In the genomic region with DNA sequence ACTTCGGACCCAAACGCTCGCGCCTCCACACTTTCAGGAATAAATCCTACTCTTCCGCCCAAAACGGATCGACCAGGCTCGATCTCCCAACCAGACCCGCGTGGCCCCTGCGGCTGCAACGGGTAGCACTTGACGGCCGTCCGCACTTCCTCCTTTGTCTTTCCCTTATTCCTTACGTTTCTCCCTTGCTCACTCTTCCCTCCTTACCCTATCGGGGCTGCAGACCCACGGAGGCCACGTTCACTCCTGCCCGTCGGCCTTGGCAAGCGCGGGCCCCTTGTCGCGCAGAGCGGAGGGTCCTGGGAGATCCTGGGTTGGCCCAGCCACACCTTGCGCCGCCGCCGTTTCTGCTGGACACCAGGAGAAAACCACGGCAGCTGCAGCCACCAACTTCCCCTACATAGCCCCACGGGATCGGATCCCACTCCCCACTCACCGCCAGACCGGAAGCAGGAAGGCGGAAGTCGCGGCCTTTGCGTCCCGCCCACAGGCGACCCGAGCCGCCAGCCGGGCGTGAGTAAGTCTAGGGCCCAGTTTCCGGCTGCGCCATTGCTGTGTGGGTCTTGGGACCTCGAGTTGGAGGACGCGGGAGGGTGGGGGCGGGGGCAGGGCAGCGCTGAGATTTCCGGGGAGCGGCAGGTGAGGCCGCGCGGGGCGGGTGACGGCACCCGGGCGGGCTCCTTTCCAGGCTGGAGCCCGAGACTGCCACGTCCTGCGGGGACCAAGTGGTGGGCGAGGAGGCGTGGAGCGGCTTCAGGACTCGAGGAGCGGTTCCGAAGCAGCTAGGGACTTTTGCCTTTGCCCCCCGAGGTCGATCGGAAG, we compare ENCODE assay signal across 1 cellular context.
TF ChIP-seq lines count a peak whose summit lies in the region.

A gene with protein sequence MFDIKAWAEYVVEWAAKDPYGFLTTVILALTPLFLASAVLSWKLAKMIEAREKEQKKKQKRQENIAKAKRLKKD (minus strand): TSS at position 459 of the 822 bp plus-strand sequence. CDS start 2,297 bp downstream, outside the sequence.

TF ChIP-seq in HepG2, 621 proteins besides CTCF, POLR2A, EP300 and RAD21 (continued from another document and continues in another):
- TF ChIP-seq, protein P1, sequence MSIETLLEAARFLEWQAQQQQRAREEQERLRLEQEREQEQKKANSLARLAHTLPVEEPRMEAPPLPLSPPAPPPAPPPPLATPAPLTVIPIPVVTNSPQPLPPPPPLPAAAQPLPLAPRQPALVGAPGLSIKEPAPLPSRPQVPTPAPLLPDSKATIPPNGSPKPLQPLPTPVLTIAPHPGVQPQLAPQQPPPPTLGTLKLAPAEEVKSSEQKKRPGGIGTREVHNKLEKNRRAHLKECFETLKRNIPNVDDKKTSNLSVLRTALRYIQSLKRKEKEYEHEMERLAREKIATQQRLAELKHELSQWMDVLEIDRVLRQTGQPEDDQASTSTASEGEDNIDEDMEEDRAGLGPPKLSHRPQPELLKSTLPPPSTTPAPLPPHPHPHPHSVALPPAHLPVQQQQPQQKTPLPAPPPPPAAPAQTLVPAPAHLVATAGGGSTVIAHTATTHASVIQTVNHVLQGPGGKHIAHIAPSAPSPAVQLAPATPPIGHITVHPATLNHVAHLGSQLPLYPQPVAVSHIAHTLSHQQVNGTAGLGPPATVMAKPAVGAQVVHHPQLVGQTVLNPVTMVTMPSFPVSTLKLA (IDR thresholded peaks at IDR 0.05) = no peak
- TF ChIP-seq CREB1 (IDR thresholded peaks at IDR 0.05) (peak; percentile 49; the same call in 1 of the 2 replicates), CREB1 (CRISPR knock-in tag; IDR thresholded peaks at IDR 0.05) (peak; percentile 64), SIX1 (CRISPR knock-in tag; IDR thresholded peaks at IDR 0.05; ENCODE audit: borderline replicate concordance) (no peak), ZNF547 (CRISPR knock-in tag; IDR thresholded peaks at IDR 0.05) (no peak), ZFAT (CRISPR knock-in tag; conservative IDR thresholded peaks at IDR 0.05) (no peak), ZNF431 (CRISPR knock-in tag; IDR thresholded peaks at IDR 0.05; ENCODE audit: borderline replicate concordance, low read depth) (no peak; the same call in 1 of the 2 replicates), ZNF790 (CRISPR knock-in tag; IDR thresholded peaks at IDR 0.05; ENCODE audit: borderline replicate concordance) (no peak; the same call in 1 of the 2 replicates), ZKSCAN8 (CRISPR knock-in tag; IDR thresholded peaks at IDR 0.05; ENCODE audit: borderline replicate concordance) (no peak), PHF5A (CRISPR knock-in tag; IDR thresholded peaks at IDR 0.05; ENCODE audit: low read depth, unreplicated experiment) (no peak), MATR3 (CRISPR knock-in tag; IDR thresholded peaks at IDR 0.05) (no peak), MZF1 (CRISPR knock-in tag; IDR thresholded peaks at IDR 0.05; ENCODE audit: borderline replicate concordance) (peak; percentile 61; the same call in 1 of the 2 replicates), PBX2 (CRISPR knock-in tag; IDR thresholded peaks at IDR 0.05) (no peak), ZNF460 (CRISPR knock-in tag; IDR thresholded peaks at IDR 0.05; ENCODE audit: borderline replicate concordance) (no peak), ZNF24 (IDR thresholded peaks at IDR 0.05) (no peak), ZNF580 (CRISPR knock-in tag; IDR thresholded peaks at IDR 0.05; ENCODE audit: borderline replicate concordance, low read depth) (peak; percentile 25; the same call in 1 of the 2 replicates), MEIS2 (CRISPR knock-in tag; IDR thresholded peaks at IDR 0.05) (no peak), ZNF747 (CRISPR knock-in tag; IDR thresholded peaks at IDR 0.05; ENCODE audit: borderline replicate concordance) (no peak), FOXK1 (CRISPR knock-in tag; IDR thresholded peaks at IDR 0.05; ENCODE audit: borderline replicate concordance, low read depth) (peak; percentile 46; the same call in 1 of the 2 replicates), ZNF362 (CRISPR knock-in tag; IDR thresholded peaks at IDR 0.05; ENCODE audit: borderline replicate concordance) (no peak), ZBTB7B (CRISPR knock-in tag; IDR thresholded peaks at IDR 0.05) (no peak), GZF1 (CRISPR knock-in tag; IDR thresholded peaks at IDR 0.05) (no peak), BRCA1 (CRISPR knock-in tag; IDR thresholded peaks at IDR 0.05) (peak; percentile 40; the same call in 1 of the 2 replicates), ZNF770 (CRISPR knock-in tag; IDR thresholded peaks at IDR 0.05) (no peak), CC2D1A (CRISPR knock-in tag; IDR thresholded peaks at IDR 0.05) (peak; percentile 64; the same call in 1 of the 2 replicates), KDM5A (IDR thresholded peaks at IDR 0.05; ENCODE audit: borderline replicate concordance, low read length) (peak; percentile 61; the same call in 1 of the 2 replicates), STAT6 (CRISPR knock-in tag; IDR thresholded peaks at IDR 0.05; ENCODE audit: borderline replicate concordance) (no peak), ZSCAN9 (CRISPR knock-in tag; IDR thresholded peaks at IDR 0.05; ENCODE audit: borderline replicate concordance) (peak; percentile 92; the same call in 1 of the 2 replicates), SRSF4 (IDR thresholded peaks at IDR 0.05; ENCODE audit: low read depth, low read length, poor library complexity, severe bottlenecking) (no peak)
- TF ChIP-seq, protein P2, sequence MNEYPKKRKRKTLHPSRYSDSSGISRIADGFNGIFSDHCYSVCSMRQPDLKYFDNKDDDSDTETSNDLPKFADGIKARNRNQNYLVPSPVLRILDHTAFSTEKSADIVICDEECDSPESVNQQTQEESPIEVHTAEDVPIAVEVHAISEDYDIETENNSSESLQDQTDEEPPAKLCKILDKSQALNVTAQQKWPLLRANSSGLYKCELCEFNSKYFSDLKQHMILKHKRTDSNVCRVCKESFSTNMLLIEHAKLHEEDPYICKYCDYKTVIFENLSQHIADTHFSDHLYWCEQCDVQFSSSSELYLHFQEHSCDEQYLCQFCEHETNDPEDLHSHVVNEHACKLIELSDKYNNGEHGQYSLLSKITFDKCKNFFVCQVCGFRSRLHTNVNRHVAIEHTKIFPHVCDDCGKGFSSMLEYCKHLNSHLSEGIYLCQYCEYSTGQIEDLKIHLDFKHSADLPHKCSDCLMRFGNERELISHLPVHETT (CRISPR knock-in tag; conservative IDR thresholded peaks at IDR 0.05) = peak; percentile 53; the same call in 1 of the 2 replicates
- TF ChIP-seq, protein P3, sequence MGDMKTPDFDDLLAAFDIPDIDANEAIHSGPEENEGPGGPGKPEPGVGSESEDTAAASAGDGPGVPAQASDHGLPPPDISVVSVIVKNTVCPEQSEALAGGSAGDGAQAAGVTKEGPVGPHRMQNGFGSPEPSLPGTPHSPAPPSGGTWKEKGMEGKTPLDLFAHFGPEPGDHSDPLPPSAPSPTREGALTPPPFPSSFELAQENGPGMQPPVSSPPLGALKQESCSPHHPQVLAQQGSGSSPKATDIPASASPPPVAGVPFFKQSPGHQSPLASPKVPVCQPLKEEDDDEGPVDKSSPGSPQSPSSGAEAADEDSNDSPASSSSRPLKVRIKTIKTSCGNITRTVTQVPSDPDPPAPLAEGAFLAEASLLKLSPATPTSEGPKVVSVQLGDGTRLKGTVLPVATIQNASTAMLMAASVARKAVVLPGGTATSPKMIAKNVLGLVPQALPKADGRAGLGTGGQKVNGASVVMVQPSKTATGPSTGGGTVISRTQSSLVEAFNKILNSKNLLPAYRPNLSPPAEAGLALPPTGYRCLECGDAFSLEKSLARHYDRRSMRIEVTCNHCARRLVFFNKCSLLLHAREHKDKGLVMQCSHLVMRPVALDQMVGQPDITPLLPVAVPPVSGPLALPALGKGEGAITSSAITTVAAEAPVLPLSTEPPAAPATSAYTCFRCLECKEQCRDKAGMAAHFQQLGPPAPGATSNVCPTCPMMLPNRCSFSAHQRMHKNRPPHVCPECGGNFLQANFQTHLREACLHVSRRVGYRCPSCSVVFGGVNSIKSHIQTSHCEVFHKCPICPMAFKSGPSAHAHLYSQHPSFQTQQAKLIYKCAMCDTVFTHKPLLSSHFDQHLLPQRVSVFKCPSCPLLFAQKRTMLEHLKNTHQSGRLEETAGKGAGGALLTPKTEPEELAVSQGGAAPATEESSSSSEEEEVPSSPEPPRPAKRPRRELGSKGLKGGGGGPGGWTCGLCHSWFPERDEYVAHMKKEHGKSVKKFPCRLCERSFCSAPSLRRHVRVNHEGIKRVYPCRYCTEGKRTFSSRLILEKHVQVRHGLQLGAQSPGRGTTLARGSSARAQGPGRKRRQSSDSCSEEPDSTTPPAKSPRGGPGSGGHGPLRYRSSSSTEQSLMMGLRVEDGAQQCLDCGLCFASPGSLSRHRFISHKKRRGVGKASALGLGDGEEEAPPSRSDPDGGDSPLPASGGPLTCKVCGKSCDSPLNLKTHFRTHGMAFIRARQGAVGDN (CRISPR knock-in tag; IDR thresholded peaks at IDR 0.05) = peak; percentile 96
- TF ChIP-seq, protein P4, sequence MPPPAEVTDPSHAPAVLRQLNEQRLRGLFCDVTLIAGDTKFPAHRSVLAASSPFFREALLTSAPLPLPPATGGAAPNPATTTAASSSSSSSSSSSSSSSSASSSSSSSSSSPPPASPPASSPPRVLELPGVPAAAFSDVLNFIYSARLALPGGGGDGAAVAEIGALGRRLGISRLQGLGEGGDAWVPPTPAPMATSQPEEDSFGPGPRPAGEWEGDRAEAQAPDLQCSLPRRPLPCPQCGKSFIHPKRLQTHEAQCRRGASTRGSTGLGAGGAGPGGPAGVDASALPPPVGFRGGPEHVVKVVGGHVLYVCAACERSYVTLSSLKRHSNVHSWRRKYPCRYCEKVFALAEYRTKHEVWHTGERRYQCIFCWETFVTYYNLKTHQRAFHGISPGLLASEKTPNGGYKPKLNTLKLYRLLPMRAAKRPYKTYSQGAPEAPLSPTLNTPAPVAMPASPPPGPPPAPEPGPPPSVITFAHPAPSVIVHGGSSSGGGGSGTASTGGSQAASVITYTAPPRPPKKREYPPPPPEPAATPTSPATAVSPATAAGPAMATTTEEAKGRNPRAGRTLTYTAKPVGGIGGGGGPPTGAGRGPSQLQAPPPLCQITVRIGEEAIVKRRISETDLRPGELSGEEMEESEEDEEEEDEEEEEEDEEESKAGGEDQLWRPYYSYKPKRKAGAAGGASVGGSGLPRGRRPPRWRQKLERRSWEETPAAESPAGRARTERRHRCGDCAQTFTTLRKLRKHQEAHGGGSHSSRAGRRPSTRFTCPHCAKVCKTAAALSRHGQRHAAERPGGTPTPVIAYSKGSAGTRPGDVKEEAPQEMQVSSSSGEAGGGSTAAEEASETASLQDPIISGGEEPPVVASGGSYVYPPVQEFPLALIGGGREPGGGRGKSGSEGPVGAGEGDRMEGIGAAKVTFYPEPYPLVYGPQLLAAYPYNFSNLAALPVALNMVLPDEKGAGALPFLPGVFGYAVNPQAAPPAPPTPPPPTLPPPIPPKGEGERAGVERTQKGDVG (CRISPR knock-in tag; IDR thresholded peaks at IDR 0.05; ENCODE audit: borderline replicate concordance) = peak; percentile 29; the same call in 1 of the 2 replicates
